8 cellular contexts compared by ENCODE assay signal in genomic region chr20:33561053-33561452, GRCh38.
DNase-seq lines count a peak whose midpoint lies in the region; ATAC-seq, FAIRE-seq and TF ChIP-seq lines count a peak whose summit lies in the region.
"Not testable (repeated sequence)": the region's sequence is repeated elsewhere in the genome, so short reads cannot be mapped to it uniquely, and the experiment has no call there.

No MANE protein-coding gene starts in this region.

- in situ Hi-C loops in K562 (cut with MboI); transverse colon (cut with MboI; ENCODE audit: low pct_ligation_motif_present in 1 of 4, low pct_unique_long_range_greater_than_20kb in 1 of 4, low sequenced_read_pairs in 3 of 4): not testable (repeated sequence)

- not testable (repeated sequence) for H3F3A ChIP-seq in smooth muscle cell (ENCODE audit: low read depth)

- not testable (repeated sequence) for H3K4me3 Mint-ChIP-seq in T-helper 17 cell; osteocyte (ENCODE audit: unreplicated experiment)

- not testable (repeated sequence) for H3K9me3 ChIP-seq in OCI-LY7 (ENCODE audit: low read length); T-helper 17 cell (ENCODE audit: control insufficient read depth, low read length, poor library complexity, severe bottlenecking); K562 (replicated peaks; ENCODE audit: control insufficient read depth, insufficient read depth, low read depth, low read length); esophagus muscularis mucosa; left ventricle myocardium inferior (replicated peaks); smooth muscle cell (replicated peaks; ENCODE audit: low read depth); transverse colon

- not testable (repeated sequence) for H3K4me3 ChIP-seq in OCI-LY7 (ENCODE audit: low read depth, low read length, poor library complexity, severe bottlenecking); K562; esophagus muscularis mucosa; left ventricle myocardium inferior; smooth muscle cell; transverse colon

- intact Hi-C loops in OCI-LY7 (cut with micrococcal nuclease; ENCODE audit: unreplicated experiment); K562 (cut with micrococcal nuclease); esophagus muscularis mucosa (cut with DNase I); left ventricle myocardium inferior (cut with micrococcal nuclease); transverse colon (cut with DNase I; ENCODE audit: low total_unique reads): not testable (repeated sequence)

- FAIRE-seq in K562 (lab: Jason Lieb, UNC): not testable (repeated sequence)

- H3K4me1 Mint-ChIP-seq in T-helper 17 cell (peaks cover 11% of the 10 kb centered on the region), osteocyte (ENCODE audit: unreplicated experiment) (peaks cover 27% of the 10 kb centered on the region)

- TF ChIP-seq POLR2A in K562 (conservative IDR thresholded peaks at IDR 0.05); esophagus muscularis mucosa (IDR thresholded peaks at IDR 0.05; ENCODE audit: low read depth); transverse colon (IDR thresholded peaks at IDR 0.05): not testable (repeated sequence)

- H3K9me2 ChIP-seq in OCI-LY7 (ENCODE audit: insufficient read depth, low read length): not testable (repeated sequence)

- not testable (repeated sequence) for H3K27me3 Mint-ChIP-seq in T-helper 17 cell; osteocyte (ENCODE audit: unreplicated experiment)

- not testable (repeated sequence) for TF ChIP-seq EP300 in K562 (IDR thresholded peaks at IDR 0.05; ENCODE audit: low read length); esophagus muscularis mucosa (IDR thresholded peaks at IDR 0.05); transverse colon (IDR thresholded peaks at IDR 0.05; ENCODE audit: low read depth)

- TF ChIP-seq RAD21 in K562 (CRISPR knock-in tag; conservative IDR thresholded peaks at IDR 0.05 in 1 of 2, IDR thresholded peaks at IDR 0.05 in 1 of 2): not testable (repeated sequence)

- H3K4me2 ChIP-seq in OCI-LY7 (ENCODE audit: low read length): peak overlapping the region; percentile 72; the same call in 1 of the 2 replicates
- not testable (repeated sequence) for H3K4me2 ChIP-seq in K562 (ENCODE audit: insufficient read depth, low read length); smooth muscle cell

- H3K9ac ChIP-seq in K562 (ENCODE audit: insufficient read depth in 1 of 2, low read depth in 2 of 2, low read length in 2 of 2); smooth muscle cell (ENCODE audit: low read depth): not testable (repeated sequence)

- H3K9me1 ChIP-seq in K562 (ENCODE audit: control insufficient read depth, insufficient read depth, low read length): not testable (repeated sequence)

- WGBS in K562 (ENCODE audit: insufficient coverage, low coverage, missing lambda C conversion rate): 70% methylated on average over 5 of the region's 6 CpGs
- 97% methylated on average over 6 of the region's 6 CpGs for WGBS in esophagus muscularis mucosa
- 95% methylated on average over 6 of the region's 6 CpGs for WGBS in smooth muscle cell (ENCODE audit: low lambda C conversion rate)
- 60 to 91% methylated on average over 2 to 6 of the region's 6 CpGs for WGBS in transverse colon (ENCODE audit: low coverage in 1 of 2), 2 donors

- not testable (repeated sequence) for DNase-seq in OCI-LY7 (ENCODE audit: low spot score); T-helper 17 cell; K562 (ENCODE audit: extremely low read depth in 1 of 4, low spot score in 3 of 4); esophagus muscularis mucosa (ENCODE audit: extremely low spot score); left ventricle myocardium inferior; osteocyte (ENCODE audit: extremely low spot score, unreplicated experiment); smooth muscle cell (lab: John Stamatoyannopoulos, UW; ENCODE audit: unreplicated experiment); transverse colon

- TF ChIP-seq CTCF in OCI-LY7 (conservative IDR thresholded peaks at IDR 0.05; ENCODE audit: low read length); K562 (IDR thresholded peaks at IDR 0.05 in 2 of 3, conservative IDR thresholded peaks at IDR 0.05 in 1 of 3; ENCODE audit: insufficient read depth in 2 of 3, low read depth in 1 of 3, low read length in 3 of 3); esophagus muscularis mucosa (IDR thresholded peaks at IDR 0.05); left ventricle myocardium inferior (IDR thresholded peaks at IDR 0.05; ENCODE audit: borderline replicate concordance); osteocyte (IDR thresholded peaks at IDR 0.05); smooth muscle cell (IDR thresholded peaks at IDR 0.05; ENCODE audit: borderline replicate concordance, insufficient read depth, poor library complexity, severe bottlenecking); transverse colon (IDR thresholded peaks at IDR 0.05): not testable (repeated sequence)

- H3K27ac Mint-ChIP-seq in T-helper 17 cell (peak overlapping the region; percentile 66), osteocyte (ENCODE audit: unreplicated experiment) (peak overlapping the region; percentile 10)

- not testable (repeated sequence) for H3K27me3 ChIP-seq in K562 (ENCODE audit: control insufficient read depth in 2 of 2, insufficient read depth in 2 of 2, low read length in 2 of 2); esophagus muscularis mucosa; left ventricle myocardium inferior (ENCODE audit: low read depth); smooth muscle cell (ENCODE audit: low read depth); transverse colon

- H3K9me3 Mint-ChIP-seq in osteocyte (ENCODE audit: unreplicated experiment): not testable (repeated sequence)

- not testable (repeated sequence) for BruUV-seq in OCI-LY7 (replicated peaks; lab: Mats Ljungman, UMichigan); K562 (replicated peaks; lab: Mats Ljungman, UMichigan)

- H3K79me2 ChIP-seq in OCI-LY7 (ENCODE audit: insufficient read depth, low read depth, low read length) (peaks cover 58% of the 10 kb centered on the region), smooth muscle cell (ENCODE audit: low read depth) (peaks cover 72% of the 10 kb centered on the region)
- not testable (repeated sequence) for H3K79me2 ChIP-seq in K562 (ENCODE audit: control insufficient read depth, insufficient read depth, low read length)

- POLR2A ChIA-PET in OCI-LY7 (lab: Charles Lee): not testable (repeated sequence)
- POLR2A ChIA-PET in K562 (lab: Yijun Ruan, JAX): interaction anchor here (0.6 to 1.4 kb wide), 2 partner anchors 16 to 17 kb away, joined by 3 to 4 read pairs; no protein-coding TSS in a partner anchor

- H3K36me3 ChIP-seq in OCI-LY7 (ENCODE audit: insufficient read depth, low read length): peaks cover 19% of the 10 kb centered on the region
- not testable (repeated sequence) for H3K36me3 ChIP-seq in K562 (ENCODE audit: control insufficient read depth, insufficient read depth, low read length); esophagus muscularis mucosa; left ventricle myocardium inferior; smooth muscle cell (ENCODE audit: low read depth); transverse colon

- H3K27ac ChIP-seq in OCI-LY7 (ENCODE audit: low read depth, low read length, poor library complexity, severe bottlenecking): peak overlapping the region; percentile 99
- H3K27ac ChIP-seq in K562 (ENCODE audit: extremely low read depth, low read depth, low read length): not testable (repeated sequence)
- peak overlapping the region; percentile 20 to 61 (median 56) for H3K27ac ChIP-seq in esophagus muscularis mucosa (replicated peaks in 1 of 4)
- peak overlapping the region; percentile 61 for H3K27ac ChIP-seq in left ventricle myocardium inferior (replicated peaks)
- peak overlapping the region; percentile 34 for H3K27ac ChIP-seq in smooth muscle cell (ENCODE audit: low read depth)
- peak overlapping the region; percentile 64 to 78 (median 72) for H3K27ac ChIP-seq in transverse colon

- H3K4me1 ChIP-seq in OCI-LY7 (ENCODE audit: insufficient read depth, low read length, poor library complexity, severe bottlenecking) (peaks cover 54% of the 10 kb centered on the region), esophagus muscularis mucosa (peaks cover 6 to 42% (median 31%) of the 10 kb centered on the region in 4 donors), left ventricle myocardium inferior (peaks cover 38% of the 10 kb centered on the region), transverse colon (peaks cover 0 to 46% (median 22%) of the 10 kb centered on the region in 4 donors)
- not testable (repeated sequence) for H3K4me1 ChIP-seq in K562 (replicated peaks in 1 of 2; ENCODE audit: control insufficient read depth in 2 of 2, insufficient read depth in 2 of 2, low read length in 2 of 2); smooth muscle cell (ENCODE audit: low read depth)

- CTCF ChIA-PET in OCI-LY7 (lab: Charles Lee; ENCODE audit: unreplicated experiment); K562 (lab: Yijun Ruan, JAX; ENCODE audit: low intra/inter-chr PET ratio): not testable (repeated sequence)

- H4K20me1 ChIP-seq in OCI-LY7 (ENCODE audit: insufficient read depth, low read length); K562 (replicated peaks; ENCODE audit: control insufficient read depth, insufficient read depth, low read length): not testable (repeated sequence)
- H4K20me1 ChIP-seq in smooth muscle cell (ENCODE audit: low read depth): peaks cover 42% of the 10 kb centered on the region

- not testable (repeated sequence) for ATAC-seq in T-helper 17 cell, K562

- H2AFZ ChIP-seq in OCI-LY7 (ENCODE audit: low read length); K562 (ENCODE audit: low read depth, low read length); smooth muscle cell (ENCODE audit: low read depth): not testable (repeated sequence)

- H3K36me3 Mint-ChIP-seq in T-helper 17 cell (ENCODE audit: low read depth): not testable (repeated sequence)
- peaks cover 11% of the 10 kb centered on the region for H3K36me3 Mint-ChIP-seq in osteocyte (ENCODE audit: unreplicated experiment)
